ENCODE assay signal across 8 cellular contexts in genomic region chr14:55270832-55271571, GRCh38. TPM values are rescaled to one million over a fixed set of nuclear protein-coding genes. Genes with fewer than 3 reads are reported as not detected.
DNase-seq lines count a peak whose midpoint lies in the region; ATAC-seq, FAIRE-seq and TF ChIP-seq lines count a peak whose summit lies in the region.

A gene with protein sequence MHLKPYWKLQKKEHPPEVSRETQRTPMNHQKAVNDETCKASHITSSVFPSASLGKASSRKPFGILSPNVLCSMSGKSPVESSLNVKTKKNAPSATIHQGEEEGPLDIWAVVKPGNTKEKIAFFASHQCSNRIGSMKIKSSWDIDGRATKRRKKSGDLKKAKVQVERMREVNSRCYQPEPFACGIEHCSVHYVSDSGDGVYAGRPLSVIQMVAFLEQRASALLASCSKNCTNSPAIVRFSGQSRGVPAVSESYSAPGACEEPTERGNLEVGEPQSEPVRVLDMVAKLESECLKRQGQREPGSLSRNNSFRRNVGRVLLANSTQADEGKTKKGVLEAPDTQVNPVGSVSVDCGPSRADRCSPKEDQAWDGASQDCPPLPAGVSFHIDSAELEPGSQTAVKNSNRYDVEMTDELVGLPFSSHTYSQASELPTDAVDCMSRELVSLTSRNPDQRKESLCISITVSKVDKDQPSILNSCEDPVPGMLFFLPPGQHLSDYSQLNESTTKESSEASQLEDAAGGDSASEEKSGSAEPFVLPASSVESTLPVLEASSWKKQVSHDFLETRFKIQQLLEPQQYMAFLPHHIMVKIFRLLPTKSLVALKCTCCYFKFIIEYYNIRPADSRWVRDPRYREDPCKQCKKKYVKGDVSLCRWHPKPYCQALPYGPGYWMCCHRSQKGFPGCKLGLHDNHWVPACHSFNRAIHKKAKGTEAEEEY (plus strand): TSS chr14:55271421. CDS start chr14:55350391, 78,970 bp downstream.

- DNase-seq in ACHN (peak; percentile 95), NCI-H2196 (lab: John Stamatoyannopoulos, UW; ENCODE audit: unreplicated experiment) (peak; percentile 99), mammary epithelial cell (peak; percentile 97), small intestine (peak; percentile 99)

- CTCF ChIA-PET in mammary epithelial cell (lab: Charles Lee; ENCODE audit: low non-redundant PET), result interaction anchor here (1.0 to 2.0 kb wide), 2 partner anchors 83 to 145 kb away, joined by 3 to 16 read pairs; no protein-coding TSS in a partner anchor

- TSS peak; percentile 63 for BruUV-seq in mammary epithelial cell (replicated peaks; lab: Mats Ljungman, UMichigan)

- H3K4me2 ChIP-seq in mammary epithelial cell (ENCODE audit: insufficient read depth, low read depth, low read length), result peak within 1 kb of the TSS; percentile 80

- H4K20me1 ChIP-seq in mammary epithelial cell (ENCODE audit: insufficient read depth, low read length), result peaks cover 1% of the 10 kb centered on the region

- H3K27ac ChIP-seq in VCaP (peak within 1 kb of the TSS; percentile 83), mammary epithelial cell (ENCODE audit: insufficient read depth, low read depth, low read length) (peak within 1 kb of the TSS; percentile 93), iPS-20b (ENCODE audit: low read length) (no peak within 1 kb of the TSS), small intestine (ENCODE audit: low read depth in 1 of 2, low read length in 1 of 2) (peak within 1 kb of the TSS; percentile 93 to 99)

- peak within 1 kb of the TSS; percentile 88 to 100 (median 96) for H3K4me3 ChIP-seq in mammary epithelial cell (replicated peaks in 1 of 3; ENCODE audit: insufficient read depth in 1 of 3, low read depth in 2 of 3, low read length in 3 of 3)
- H3K4me3 ChIP-seq in iPS-20b (ENCODE audit: low read length), result peak within 1 kb of the TSS; percentile 93
- H3K4me3 ChIP-seq in small intestine (ENCODE audit: low read depth in 1 of 2, low read length in 2 of 2), result peak within 1 kb of the TSS; percentile 85 to 89

- H3K9me3 ChIP-seq in mammary epithelial cell (replicated peaks; ENCODE audit: insufficient read depth, low read length) (no peaks in the 10 kb centered on the region), iPS-20b (ENCODE audit: insufficient read depth, low read depth, low read length) (no peaks in the 10 kb centered on the region), small intestine (ENCODE audit: control insufficient read depth, low read depth) (no peaks in the 10 kb centered on the region)

- peak; percentile 97 for TF ChIP-seq CTCF in VCaP (conservative IDR thresholded peaks at IDR 0.05)
- TF ChIP-seq CTCF in mammary epithelial cell (conservative IDR thresholded peaks at IDR 0.05 in 1 of 2, IDR thresholded peaks at IDR 0.05 in 1 of 2; ENCODE audit: extremely low read depth in 1 of 2, insufficient read depth in 1 of 2, low read depth in 1 of 2, low read length in 2 of 2), result peak; percentile 96 to 100

- peak within 1 kb of the TSS; percentile 96 for H2AFZ ChIP-seq in mammary epithelial cell (ENCODE audit: low read depth, low read length)

- FAIRE-seq in small intestine (lab: Jason Lieb, UNC), result no peak

- WGBS in mammary epithelial cell (ENCODE audit: low coverage, missing lambda C conversion rate), result 0% methylated on average over 3 of the region's 49 CpGs
- 1% methylated on average over 35 to 49 of the region's 49 CpGs for WGBS in small intestine, 3 donors

- H3K27me3 ChIP-seq in mammary epithelial cell (ENCODE audit: insufficient read depth, low read length), result no peaks in the 10 kb centered on the region
- H3K27me3 ChIP-seq in iPS-20b (ENCODE audit: insufficient read depth, low read length), result peaks cover 5% of the 10 kb centered on the region; the same call in 1 of the 2 replicates
- no peaks in the 10 kb centered on the region for H3K27me3 ChIP-seq in small intestine (ENCODE audit: control insufficient read depth in 2 of 2, insufficient read depth in 2 of 2, low read length in 2 of 2)

- dilution Hi-C loops in mammary epithelial cell (cut with HindIII; ENCODE audit: low sequenced_read_pairs), result loop anchor here (5.0 to 10.0 kb wide), 2 partner anchors 46 to 76 kb away; no protein-coding TSS in a partner anchor

- in situ Hi-C loops in ACHN (cut with HindIII; ENCODE audit: low pct_ligation_motif_present, low pct_unique_long_range_greater_than_20kb, low sequenced_read_pairs) (no loop called here), mammary epithelial cell (cut with MboI; ENCODE audit: low sequenced_read_pairs in 2 of 2) (no loop called here)

- H3K79me2 ChIP-seq in mammary epithelial cell (ENCODE audit: insufficient read depth, low read length), result peaks cover 43% of the 10 kb centered on the region

- H3K4me1 ChIP-seq in mammary epithelial cell (ENCODE audit: insufficient read depth, low read length), result peaks cover 24% of the 10 kb centered on the region
- H3K4me1 ChIP-seq in iPS-20b (ENCODE audit: insufficient read depth, low read length), result peaks cover 10% of the 10 kb centered on the region; the same call in 1 of the 2 replicates
- peaks cover 0 to 7% of the 10 kb centered on the region in 2 donors for H3K4me1 ChIP-seq in small intestine (ENCODE audit: control insufficient read depth in 2 of 2, insufficient read depth in 1 of 2, low read depth in 1 of 2, low read length in 1 of 2)

- H3K9ac ChIP-seq in mammary epithelial cell (ENCODE audit: insufficient read depth, low read length) (peak within 1 kb of the TSS; percentile 92), iPS-20b (ENCODE audit: low read depth, low read length) (peak within 1 kb of the TSS; percentile 84)

- ATAC-seq in GM18867 (IDR thresholded peaks at IDR 0.05; ENCODE audit: unreplicated experiment), result peak; percentile 87
- ATAC-seq in HG03108 (IDR thresholded peaks at IDR 0.05; ENCODE audit: unreplicated experiment), result peak; percentile 75

- no peaks in the 10 kb centered on the region for H3K36me3 ChIP-seq in mammary epithelial cell (ENCODE audit: insufficient read depth, low read length)
- H3K36me3 ChIP-seq in iPS-20b (ENCODE audit: insufficient read depth, low read depth, low read length), result no peaks in the 10 kb centered on the region
- no peaks in the 10 kb centered on the region for H3K36me3 ChIP-seq in small intestine (ENCODE audit: control insufficient read depth in 2 of 2, insufficient read depth in 2 of 2, low read length in 2 of 2)

- intact Hi-C loops in mammary epithelial cell (cut with micrococcal nuclease), result loop anchor here (1.0 to 5.0 kb wide), 6 partner anchors 26 to 159 kb away; partner anchors contain the start of gene ATG14

RNA-seq across cellular contexts. Expression of the gene that starts here (rescaled TPM):
- 10 to 100 TPM; 16.1 to 30.8 TPM for total RNA-seq in mammary epithelial cell
- polyA plus RNA-seq in mammary epithelial cell, result 12.2 TPM
- 29.4 TPM for polyA minus RNA-seq in mammary epithelial cell
- 10 to 100 TPM; 13.5 to 16.1 (median 13.6) TPM for polyA plus RNA-seq in small intestine
